8 cellular contexts compared by ENCODE assay signal in the genomic region with DNA sequence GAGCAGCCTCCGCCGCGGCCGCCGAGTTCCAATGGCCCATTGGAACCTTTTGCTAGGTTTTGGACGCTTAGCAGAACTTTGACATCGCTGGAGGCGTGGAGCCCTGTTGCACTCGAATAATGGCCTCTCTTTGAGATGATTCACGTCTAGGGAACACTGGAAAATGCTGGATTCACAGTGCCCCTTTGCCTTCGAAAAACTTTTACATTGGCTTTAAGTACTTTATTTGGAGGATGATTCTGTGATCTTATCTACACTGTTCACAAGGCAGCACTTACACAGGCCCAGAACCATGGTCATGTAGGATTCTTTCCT. TPM values are rescaled to one million over a fixed set of nuclear protein-coding genes. Genes with fewer than 3 reads are reported as not detected.
A peak's percentile ranks its signal among the peaks of the same experiment; 100 is the strongest.
DNase-seq lines count a peak whose midpoint lies in the region; ATAC-seq and TF ChIP-seq lines count a peak whose summit lies in the region.

No MANE protein-coding gene starts in this region.

- intact Hi-C loops in prostate gland (cut with DNase I): loop anchor here (5.0 to 10.0 kb wide), 4 partner anchors 50 to 328 kb away; a partner anchor contains a TSS

- no peaks in the 10 kb centered on the region for H3K27me3 ChIP-seq in prostate gland (replicated peaks; ENCODE audit: insufficient read depth)

- no peak for ATAC-seq in HG02571 (IDR thresholded peaks at IDR 0.05; ENCODE audit: unreplicated experiment)

- no peak for TF ChIP-seq POLR2A in prostate gland (IDR thresholded peaks at IDR 0.05)

- no peak for TF ChIP-seq CTCF in GM12865 (IDR thresholded peaks at IDR 0.05; ENCODE audit: insufficient read depth, low read depth, low read length, missing control alignments)
- no peak for TF ChIP-seq CTCF in prostate gland (IDR thresholded peaks at IDR 0.05)

- no peaks in the 10 kb centered on the region for H3K9me3 ChIP-seq in prostate gland

- no peaks in the 10 kb centered on the region for H3K36me3 ChIP-seq in prostate gland

- H3K27ac ChIP-seq in prostate gland: peak overlapping the region; percentile 83 to 91

- peak overlapping the region; percentile 66 for H3K4me3 ChIP-seq in GM12865 (ENCODE audit: low read depth, low read length)
- peak overlapping the region; percentile 74 to 86 for H3K4me3 ChIP-seq in prostate gland

- no peaks in the 10 kb centered on the region for H3K4me1 ChIP-seq in prostate gland (replicated peaks)

- WGBS in prostate gland: 0% methylated on average over 11 of the region's 11 CpGs

- DNase-seq in GM12865 (ENCODE audit: low read depth) (no peak), SK-N-DZ (ENCODE audit: low spot score) (peak; percentile 9), fibroblast of the conjunctiva (ENCODE audit: low read depth) (peak; percentile 2), prostate gland (ENCODE audit: low spot score) (no peak), MV-4-11 (lab: John Stamatoyannopoulos, UW) (no peak), SKM-1 (lab: John Stamatoyannopoulos, UW; ENCODE audit: unreplicated experiment) (no peak), T-helper 9 cell (no peak)

RNA-seq across cellular contexts. Expression of a gene that starts 0.5 kb away (rescaled TPM):
- not detected in 2 replicates for polyA plus RNA-seq in SK-N-DZ (2014; cell fraction: cytosol; rRNA removed)
- polyA plus RNA-seq in SK-N-DZ (2014; cell fraction: nucleus; rRNA removed): 0.24 TPM in 1 of 2 replicates, not detected in the other
- total RNA-seq in prostate gland: 10 to 100 TPM; 11.5 to 20.9 TPM

RNA-seq across cellular contexts. Expression of a gene that starts 52.0 kb away (rescaled TPM):
- polyA plus RNA-seq in SK-N-DZ (2014; cell fraction: cytosol; rRNA removed): not detected in 2 replicates
- not detected in 2 replicates for polyA plus RNA-seq in SK-N-DZ (2014; cell fraction: nucleus; rRNA removed)
- total RNA-seq in prostate gland: 1 to 10 TPM in 1 of 2 donors, under 1 TPM in 1; 0.96 to 2.1 TPM

Comparison
In these comparisons a context has a peak if more than half of its experiments do, and no peak if none do; other contexts are left out.
1. DNase-seq: peak in SK-N-DZ (single experiment) and fibroblast of the conjunctiva (single experiment); none in GM12865 (single experiment), prostate gland (single experiment), MV-4-11 (single experiment), SKM-1 (single experiment) and T-helper 9 cell (single experiment).